ENCODE assay signal across 8 cellular contexts in genomic region chr14:39097159-39097558, GRCh38. TPM values are rescaled to one million over a fixed set of nuclear protein-coding genes. Genes with fewer than 3 reads are reported as not detected.
DNase-seq lines count a peak whose midpoint lies in the region; ATAC-seq and TF ChIP-seq lines count a peak whose summit lies in the region.

No MANE protein-coding gene starts in this region.

- H3K4me3 ChIP-seq in upper lobe of right lung, result no peak overlapping the region

- H3K4me1 Mint-ChIP-seq in activated naive CD8-positive, alpha-beta T cell treated with anti-CD3 and anti-CD28 coated beads for 36 hours, result peaks cover 45% of the 10 kb centered on the region

- intact Hi-C loops in upper lobe of right lung (cut with DNase I), result no loop called here

- H3K27ac Mint-ChIP-seq in activated naive CD8-positive, alpha-beta T cell treated with anti-CD3 and anti-CD28 coated beads for 36 hours, result peak overlapping the region; percentile 80

- peaks cover 18% of the 10 kb centered on the region for H3K36me3 Mint-ChIP-seq in activated naive CD8-positive, alpha-beta T cell treated with anti-CD3 and anti-CD28 coated beads for 36 hours

- peak; percentile 74 for ATAC-seq in upper lobe of right lung

- peaks cover 17% of the 10 kb centered on the region for H3K4me1 ChIP-seq in upper lobe of right lung

- H3K9me3 Mint-ChIP-seq in activated naive CD8-positive, alpha-beta T cell treated with anti-CD3 and anti-CD28 coated beads for 36 hours, result no peaks in the 10 kb centered on the region

- peaks cover 38% of the 10 kb centered on the region for H3K36me3 ChIP-seq in upper lobe of right lung

- H3K9me3 ChIP-seq in upper lobe of right lung, result no peaks in the 10 kb centered on the region

- DNase-seq in stimulated activated CD4-positive, alpha-beta T cell treated with anti-CD3 and anti-CD28 coated beads, Interleukin-1b, Interleukin-23, amount 100 ng/mL, for 48 hours, result peak; percentile 29
- no peak for DNase-seq in stimulated activated CD4-positive, alpha-beta T cell treated with anti-CD3 and anti-CD28 coated beads, Interleukin-12 subunit alpha, Interleukin-12 subunit beta, amount 100 ng/mL, for 4 hours
- DNase-seq in activated naive CD8-positive, alpha-beta T cell treated with anti-CD3 and anti-CD28 coated beads for 36 hours, result peak; percentile 19
- peak; percentile 93 for DNase-seq in kidney glomerular epithelial cell (lab: John Stamatoyannopoulos, UW)
- DNase-seq in upper lobe of right lung, result no peak
- DNase-seq in OCI-M1 (lab: John Stamatoyannopoulos, UW), result no peak
- DNase-seq in GDM1 (lab: John Stamatoyannopoulos, UW), result no peak
- DNase-seq in NOMO-1 treated with DMSO at 0.1 percent for 48 hours (lab: John Stamatoyannopoulos, UW; ENCODE audit: unreplicated experiment), result no peak

- peak overlapping the region; percentile 70 for H3K4me3 Mint-ChIP-seq in activated naive CD8-positive, alpha-beta T cell treated with anti-CD3 and anti-CD28 coated beads for 36 hours

- TF ChIP-seq CTCF in upper lobe of right lung (IDR thresholded peaks at IDR 0.05), result no peak

- H3K27ac ChIP-seq in upper lobe of right lung, result no peak overlapping the region

- no peaks in the 10 kb centered on the region for H3K27me3 ChIP-seq in upper lobe of right lung

- no peaks in the 10 kb centered on the region for H3K27me3 Mint-ChIP-seq in activated naive CD8-positive, alpha-beta T cell treated with anti-CD3 and anti-CD28 coated beads for 36 hours

RNA-seq across cellular contexts. Expression of gene SEC23A, which starts 5.9 kb away (rescaled TPM):
- total RNA-seq in activated naive CD8-positive, alpha-beta T cell treated with anti-CD3 and anti-CD28 coated beads for 36 hours, result 10 to 100 TPM; 36.3 to 38.1 TPM
- 61.0 TPM for total RNA-seq in upper lobe of right lung

RNA-seq across cellular contexts. Expression of gene GEMIN2, which starts 17.0 kb away (rescaled TPM):
- total RNA-seq in activated naive CD8-positive, alpha-beta T cell treated with anti-CD3 and anti-CD28 coated beads for 36 hours, result 10 to 100 TPM; 25.8 to 26.4 TPM
- total RNA-seq in upper lobe of right lung, result 8.5 TPM

Comparison
In these comparisons a context has a peak if more than half of its experiments do, and no peak if none do; other contexts are left out.
1. DNase-seq: peak in stimulated activated CD4-positive, alpha-beta T cell treated with anti-CD3 and anti-CD28 coated beads, Interleukin-1b, Interleukin-23, amount 100 ng/mL, for 48 hours (single experiment), activated naive CD8-positive, alpha-beta T cell treated with anti-CD3 and anti-CD28 coated beads for 36 hours (single experiment) and kidney glomerular epithelial cell (single experiment); none in stimulated activated CD4-positive, alpha-beta T cell treated with anti-CD3 and anti-CD28 coated beads, Interleukin-12 subunit alpha, Interleukin-12 subunit beta, amount 100 ng/mL, for 4 hours (single experiment), upper lobe of right lung (single experiment), OCI-M1 (single experiment), GDM1 (single experiment) and NOMO-1 treated with DMSO at 0.1 percent for 48 hours (single experiment).